Comparison of ENCODE assay signal across 1 cellular context in the genomic region with DNA sequence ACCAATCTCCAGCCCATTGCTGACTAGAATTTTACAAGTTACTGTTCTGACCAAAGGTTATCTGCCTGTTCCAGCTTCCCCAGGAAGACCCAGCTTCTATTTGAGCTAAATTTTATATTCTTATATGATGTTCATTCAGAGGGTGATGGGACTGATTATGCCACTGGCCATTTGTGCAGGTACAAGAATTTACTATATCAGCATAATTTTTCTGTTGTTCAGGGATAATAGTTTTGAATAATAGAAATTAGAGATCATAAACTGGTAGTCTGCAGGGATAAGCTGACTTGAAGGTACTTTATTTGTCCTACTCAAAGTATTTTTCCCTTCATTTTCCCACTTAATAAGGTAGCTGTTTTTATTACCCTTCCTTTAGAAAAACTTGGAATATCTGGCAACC.
TF ChIP-seq lines count a peak whose summit lies in the region.

No MANE protein-coding gene starts in this region.

TF ChIP-seq in IMR-90, 13 proteins besides CTCF, POLR2A, EP300 and RAD21 (continued from another document):
- TF ChIP-seq, protein P1, sequence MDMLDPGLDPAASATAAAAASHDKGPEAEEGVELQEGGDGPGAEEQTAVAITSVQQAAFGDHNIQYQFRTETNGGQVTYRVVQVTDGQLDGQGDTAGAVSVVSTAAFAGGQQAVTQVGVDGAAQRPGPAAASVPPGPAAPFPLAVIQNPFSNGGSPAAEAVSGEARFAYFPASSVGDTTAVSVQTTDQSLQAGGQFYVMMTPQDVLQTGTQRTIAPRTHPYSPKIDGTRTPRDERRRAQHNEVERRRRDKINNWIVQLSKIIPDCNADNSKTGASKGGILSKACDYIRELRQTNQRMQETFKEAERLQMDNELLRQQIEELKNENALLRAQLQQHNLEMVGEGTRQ (IDR thresholded peaks at IDR 0.05; ENCODE audit: low read depth, low read length), result no peak
- peak; percentile 43; the same call in 1 of the 2 replicates for TF ChIP-seq MAFK (IDR thresholded peaks at IDR 0.05; ENCODE audit: low read depth, low read length)
- TF ChIP-seq RFX5 (IDR thresholded peaks at IDR 0.05; ENCODE audit: low read depth, low read length), result no peak
- no peak for TF ChIP-seq MXI1 (IDR thresholded peaks at IDR 0.05; ENCODE audit: borderline replicate concordance, low read depth, low read length)
- TF ChIP-seq, protein P2, sequence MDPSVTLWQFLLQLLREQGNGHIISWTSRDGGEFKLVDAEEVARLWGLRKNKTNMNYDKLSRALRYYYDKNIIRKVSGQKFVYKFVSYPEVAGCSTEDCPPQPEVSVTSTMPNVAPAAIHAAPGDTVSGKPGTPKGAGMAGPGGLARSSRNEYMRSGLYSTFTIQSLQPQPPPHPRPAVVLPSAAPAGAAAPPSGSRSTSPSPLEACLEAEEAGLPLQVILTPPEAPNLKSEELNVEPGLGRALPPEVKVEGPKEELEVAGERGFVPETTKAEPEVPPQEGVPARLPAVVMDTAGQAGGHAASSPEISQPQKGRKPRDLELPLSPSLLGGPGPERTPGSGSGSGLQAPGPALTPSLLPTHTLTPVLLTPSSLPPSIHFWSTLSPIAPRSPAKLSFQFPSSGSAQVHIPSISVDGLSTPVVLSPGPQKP (IDR thresholded peaks at IDR 0.05; ENCODE audit: borderline replicate concordance, low read depth, low read length), result no peak
- TF ChIP-seq NFE2L2 (IDR thresholded peaks at IDR 0.05; ENCODE audit: low read depth, low read length), result no peak
